ENCODE assay signal across 20 cellular contexts in the genomic region with DNA sequence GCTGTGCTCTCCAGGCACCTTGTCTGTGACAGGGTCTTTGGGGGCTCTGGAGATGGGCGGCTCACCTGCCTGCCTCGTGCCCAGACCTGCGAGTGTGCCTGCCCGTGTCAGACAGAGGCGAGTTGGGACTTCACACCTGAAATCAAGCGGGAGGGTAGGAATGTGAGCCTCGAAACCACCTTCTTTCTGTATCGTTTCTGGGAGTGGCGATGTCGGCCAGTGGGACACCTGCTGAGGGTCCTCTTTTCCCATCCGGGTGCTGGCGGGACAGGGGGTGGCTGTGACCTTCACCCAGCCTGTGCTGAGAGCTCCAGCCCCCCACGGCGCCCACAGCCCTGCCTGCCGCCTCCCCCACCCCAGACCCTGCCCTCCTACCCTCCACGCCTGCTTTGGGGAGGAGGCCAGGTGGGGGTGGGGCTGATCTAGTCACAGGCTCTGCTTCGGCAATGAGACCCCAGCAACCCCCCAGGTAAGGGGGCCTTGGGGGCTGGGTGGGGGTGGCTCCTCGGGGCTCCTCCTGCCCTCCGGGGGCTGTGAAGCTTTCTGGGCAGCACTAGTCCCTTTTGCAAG. TPM values are rescaled to one million over a fixed set of nuclear protein-coding genes. Genes with fewer than 3 reads are reported as not detected.
DNase-seq lines count a peak whose midpoint lies in the region; ATAC-seq, FAIRE-seq and TF ChIP-seq lines count a peak whose summit lies in the region.
"Had no signal": no experiment of that assay in that cellular context is flagged by ENCODE, and none has a peak within 500 bp of the region (broad histone marks: within the 10 kb centered on the region; RNA-seq: fewer than 3 reads in every experiment).

No MANE protein-coding gene starts in this region.

- DNase-seq in breast epithelium (ENCODE audit: low spot score in 2 of 2) (no peak), MCF 10A (ENCODE audit: unreplicated experiment) (no peak), left ventricle myocardium superior (peak; percentile 32), posterior vena cava (ENCODE audit: low spot score) (peak; percentile 75), uterus (peak in 1 of 2 donors; percentile 30), GM12892 (ENCODE audit: insufficient read length) (no peak), NCI-H2029 (lab: John Stamatoyannopoulos, UW) (no peak)
- no peak for DNase-seq in activated naive CD4-positive, alpha-beta T cell treated with anti-CD3 and anti-CD28 coated beads, Interleukin-2, amount 10 ng/mL, durations not matched to agents 7 days and 5 days
- DNase-seq: 8988T; activated CD4-positive, alpha-beta T cell treated with anti-CD3 and anti-CD28 coated beads for 1 hour; activated CD8-positive, alpha-beta memory T cell treated with anti-CD3 and anti-CD28 coated beads, Interleukin-2, amount 50 U/mL, for 4 hours; activated gamma-delta T cell; C1 segment of cervical spinal cord; DMS153; MM.1S; NCI-H1694; NCI-H510A treated with DMSO at 0.1 percent for 48 hours; T-helper 9 cell had no signal

- H3K4me1 ChIP-seq in breast epithelium (peaks cover 33 to 36% of the 10 kb centered on the region in 2 donors), uterus (peaks cover 13 to 57% of the 10 kb centered on the region in 2 donors)

- H3K27me3 ChIP-seq in breast epithelium (no peaks in the 10 kb centered on the region), uterus (no peaks in the 10 kb centered on the region)

- H3K27ac ChIP-seq in breast epithelium (peak overlapping the region; percentile 78 to 94), uterus (peak overlapping the region; percentile 93 to 98)

- peaks cover 26% of the 10 kb centered on the region for H3K4me1 Mint-ChIP-seq in MCF 10A (ENCODE audit: insufficient read depth, unreplicated experiment)
- peaks cover 18% of the 10 kb centered on the region for H3K4me1 Mint-ChIP-seq in activated naive CD4-positive, alpha-beta T cell treated with anti-CD3 and anti-CD28 coated beads, Interleukin-2, amount 10 ng/mL, durations not matched to agents 7 days and 5 days

- POLR2A ChIA-PET in MCF 10A (lab: Yijun Ruan, JAX): interaction anchor here (0.7 to 2.8 kb wide), 5 partner anchors 19 to 170 kb away, joined by 3 to 23 read pairs (median 3); no protein-coding TSS in a partner anchor

- no peak overlapping the region for H3K27ac Mint-ChIP-seq in MCF 10A (ENCODE audit: low read depth, unreplicated experiment)
- H3K27ac Mint-ChIP-seq in activated naive CD4-positive, alpha-beta T cell treated with anti-CD3 and anti-CD28 coated beads, Interleukin-2, amount 10 ng/mL, durations not matched to agents 7 days and 5 days: no peak overlapping the region

- H3K36me3 ChIP-seq in breast epithelium: no peaks in the 10 kb centered on the region
- no peaks in the 10 kb centered on the region for H3K36me3 ChIP-seq in uterus

- TF ChIP-seq POLR2A in breast epithelium (IDR thresholded peaks at IDR 0.05) (no peak), uterus (IDR thresholded peaks at IDR 0.05) (no peak), GM12892 (IDR thresholded peaks at IDR 0.05; ENCODE audit: low read depth, low read length) (no peak)

- H3K36me3 Mint-ChIP-seq in MCF 10A (ENCODE audit: insufficient read depth, unreplicated experiment): peaks cover 6% of the 10 kb centered on the region
- no peaks in the 10 kb centered on the region for H3K36me3 Mint-ChIP-seq in activated naive CD4-positive, alpha-beta T cell treated with anti-CD3 and anti-CD28 coated beads, Interleukin-2, amount 10 ng/mL, durations not matched to agents 7 days and 5 days

- no peak for TF ChIP-seq CTCF in breast epithelium (IDR thresholded peaks at IDR 0.05)
- TF ChIP-seq CTCF in MCF 10A (IDR thresholded peaks at IDR 0.05; ENCODE audit: unreplicated experiment): no peak
- no peak for TF ChIP-seq CTCF in uterus (IDR thresholded peaks at IDR 0.05)

- H3K4me3 Mint-ChIP-seq in MCF 10A (ENCODE audit: unreplicated experiment): no peak overlapping the region
- no peak overlapping the region for H3K4me3 Mint-ChIP-seq in activated naive CD4-positive, alpha-beta T cell treated with anti-CD3 and anti-CD28 coated beads, Interleukin-2, amount 10 ng/mL, durations not matched to agents 7 days and 5 days

- H3K4me3 ChIP-seq in breast epithelium (no peak overlapping the region), uterus (no peak overlapping the region)

- no peak for ATAC-seq in left ventricle myocardium superior
- ATAC-seq: esophagus mucosa had no signal

- intact Hi-C loops in breast epithelium (cut with DNase I; ENCODE audit: low total_unique reads) (no loop called here), MCF 10A (cut with micrococcal nuclease) (no loop called here), left ventricle myocardium superior (cut with micrococcal nuclease) (no loop called here), posterior vena cava (cut with DNase I) (no loop called here), uterus (cut with DNase I; ENCODE audit: low total_unique reads) (no loop called here)

- FAIRE-seq in GM12892 (lab: Jason Lieb, UNC): no peak
- FAIRE-seq: GM18507 had no signal

- CTCF ChIA-PET in MCF 10A (lab: Yijun Ruan, JAX): interaction anchor here (1.5 to 5.0 kb wide), 2 partner anchors 15 to 172 kb away, joined by 4 to 27 read pairs; partner anchors contain the start of gene FAAP20
- CTCF ChIA-PET in activated naive CD4-positive, alpha-beta T cell treated with anti-CD3 and anti-CD28 coated beads, Interleukin-2, amount 10 ng/mL, durations not matched to agents 7 days and 5 days (lab: Charles Lee): interaction anchor here (1.0 kb wide), 1 partner anchor 172 kb away, joined by 3 read pairs; no protein-coding TSS in a partner anchor

- no TSS peak for BruUV-seq in MCF 10A (replicated peaks; lab: Mats Ljungman, UMichigan)

- no peaks in the 10 kb centered on the region for H3K27me3 Mint-ChIP-seq in MCF 10A (ENCODE audit: insufficient read depth, unreplicated experiment)
- peaks cover 33% of the 10 kb centered on the region for H3K27me3 Mint-ChIP-seq in activated naive CD4-positive, alpha-beta T cell treated with anti-CD3 and anti-CD28 coated beads, Interleukin-2, amount 10 ng/mL, durations not matched to agents 7 days and 5 days

- H3K9me3 ChIP-seq in breast epithelium (no peaks in the 10 kb centered on the region), uterus (no peaks in the 10 kb centered on the region)

- H3K9me3 Mint-ChIP-seq in MCF 10A (ENCODE audit: unreplicated experiment): no peaks in the 10 kb centered on the region
- no peaks in the 10 kb centered on the region for H3K9me3 Mint-ChIP-seq in activated naive CD4-positive, alpha-beta T cell treated with anti-CD3 and anti-CD28 coated beads, Interleukin-2, amount 10 ng/mL, durations not matched to agents 7 days and 5 days

RNA-seq across cellular contexts. Expression of gene FAAP20, which starts 15.6 kb away (rescaled TPM):
- total RNA-seq in breast epithelium: 10 to 100 TPM; 28.6 to 33.1 (median 29.9) TPM
- total RNA-seq in MCF 10A (2022): 75.9 and 88.8 TPM in 2 replicates
- 38.4 TPM for total RNA-seq in left ventricle myocardium superior
- 10 to 100 TPM; 50.7 to 52.9 TPM for total RNA-seq in posterior vena cava
- total RNA-seq in uterus: 10 to 100 TPM in 2 of 4 donors, 1 to 10 TPM in 2; 1.5 to 68.5 (median 15.4) TPM
- polyA plus RNA-seq in GM12892 (2012; ENCODE audit: missing spikeins): 4.9 TPM

RNA-seq across cellular contexts. Expression of gene SKI, which starts 17.9 kb away (rescaled TPM):
- 10 to 100 TPM; 22.1 to 33.8 (median 26.7) TPM for total RNA-seq in breast epithelium
- total RNA-seq in MCF 10A (2022): 42.7 and 53.7 TPM in 2 replicates
- total RNA-seq in left ventricle myocardium superior: 35.3 TPM
- 100 to 1,000 TPM; 104 to 111 TPM for total RNA-seq in posterior vena cava
- 100 to 1,000 TPM in 1 of 4 donors, 10 to 100 TPM in 3; 22.8 to 148 (median 34.9) TPM for total RNA-seq in uterus
- polyA plus RNA-seq in GM12892 (2012; ENCODE audit: missing spikeins): 2.0 TPM

Comparison
In these comparisons a context has a peak if more than half of its experiments do, and no peak if none do; other contexts are left out.
1. DNase-seq: peak in left ventricle myocardium superior (single experiment) and posterior vena cava (single experiment); none in breast epithelium (0 of 2), MCF 10A (single experiment), GM12892 (single experiment), activated naive CD4-positive, alpha-beta T cell treated with anti-CD3 and anti-CD28 coated beads, Interleukin-2, amount 10 ng/mL, durations not matched to agents 7 days and 5 days (single experiment) and NCI-H2029 (single experiment).